ENCODE assay signal across 1 cellular context in the genomic region with DNA sequence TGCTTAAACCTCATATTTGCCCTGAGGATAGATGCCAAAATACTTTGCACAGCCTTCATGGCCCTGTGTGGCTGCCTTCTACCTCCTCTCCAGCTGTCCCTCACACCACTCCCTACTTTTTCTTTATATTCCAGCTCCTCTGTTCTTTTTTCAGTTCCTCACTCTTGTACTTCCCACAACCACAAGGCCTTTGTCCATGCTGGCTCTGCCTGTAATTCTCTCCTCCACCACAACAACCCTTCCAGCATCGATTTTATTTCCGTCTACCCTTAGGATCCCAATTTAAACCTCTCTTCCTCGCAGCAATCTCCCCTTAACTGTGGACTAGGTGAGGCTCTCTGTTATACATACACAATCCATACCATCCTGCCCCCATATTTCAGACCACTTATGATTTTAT.
TF ChIP-seq lines count a peak whose summit lies in the region.

No MANE protein-coding gene starts in this region.

TF ChIP-seq in GM23338, 12 proteins besides CTCF, POLR2A, EP300 and RAD21 (continued from another document):
- TF ChIP-seq, protein P1, sequence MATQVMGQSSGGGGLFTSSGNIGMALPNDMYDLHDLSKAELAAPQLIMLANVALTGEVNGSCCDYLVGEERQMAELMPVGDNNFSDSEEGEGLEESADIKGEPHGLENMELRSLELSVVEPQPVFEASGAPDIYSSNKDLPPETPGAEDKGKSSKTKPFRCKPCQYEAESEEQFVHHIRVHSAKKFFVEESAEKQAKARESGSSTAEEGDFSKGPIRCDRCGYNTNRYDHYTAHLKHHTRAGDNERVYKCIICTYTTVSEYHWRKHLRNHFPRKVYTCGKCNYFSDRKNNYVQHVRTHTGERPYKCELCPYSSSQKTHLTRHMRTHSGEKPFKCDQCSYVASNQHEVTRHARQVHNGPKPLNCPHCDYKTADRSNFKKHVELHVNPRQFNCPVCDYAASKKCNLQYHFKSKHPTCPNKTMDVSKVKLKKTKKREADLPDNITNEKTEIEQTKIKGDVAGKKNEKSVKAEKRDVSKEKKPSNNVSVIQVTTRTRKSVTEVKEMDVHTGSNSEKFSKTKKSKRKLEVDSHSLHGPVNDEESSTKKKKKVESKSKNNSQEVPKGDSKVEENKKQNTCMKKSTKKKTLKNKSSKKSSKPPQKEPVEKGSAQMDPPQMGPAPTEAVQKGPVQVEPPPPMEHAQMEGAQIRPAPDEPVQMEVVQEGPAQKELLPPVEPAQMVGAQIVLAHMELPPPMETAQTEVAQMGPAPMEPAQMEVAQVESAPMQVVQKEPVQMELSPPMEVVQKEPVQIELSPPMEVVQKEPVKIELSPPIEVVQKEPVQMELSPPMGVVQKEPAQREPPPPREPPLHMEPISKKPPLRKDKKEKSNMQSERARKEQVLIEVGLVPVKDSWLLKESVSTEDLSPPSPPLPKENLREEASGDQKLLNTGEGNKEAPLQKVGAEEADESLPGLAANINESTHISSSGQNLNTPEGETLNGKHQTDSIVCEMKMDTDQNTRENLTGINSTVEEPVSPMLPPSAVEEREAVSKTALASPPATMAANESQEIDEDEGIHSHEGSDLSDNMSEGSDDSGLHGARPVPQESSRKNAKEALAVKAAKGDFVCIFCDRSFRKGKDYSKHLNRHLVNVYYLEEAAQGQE (IDR thresholded peaks at IDR 0.05; ENCODE audit: unreplicated experiment), result no peak
- no peak for TF ChIP-seq EZH2phosphoT487 (IDR thresholded peaks at IDR 0.05; ENCODE audit: unreplicated experiment)
- TF ChIP-seq POLR2AphosphoS5 (IDR thresholded peaks at IDR 0.05; ENCODE audit: low read depth), result no peak
- no peak for TF ChIP-seq EZH2 (IDR thresholded peaks at IDR 0.05; ENCODE audit: low read depth, unreplicated experiment)
- TF ChIP-seq JUNB (IDR thresholded peaks at IDR 0.05; ENCODE audit: unreplicated experiment), result no peak
- TF ChIP-seq, protein P2, sequence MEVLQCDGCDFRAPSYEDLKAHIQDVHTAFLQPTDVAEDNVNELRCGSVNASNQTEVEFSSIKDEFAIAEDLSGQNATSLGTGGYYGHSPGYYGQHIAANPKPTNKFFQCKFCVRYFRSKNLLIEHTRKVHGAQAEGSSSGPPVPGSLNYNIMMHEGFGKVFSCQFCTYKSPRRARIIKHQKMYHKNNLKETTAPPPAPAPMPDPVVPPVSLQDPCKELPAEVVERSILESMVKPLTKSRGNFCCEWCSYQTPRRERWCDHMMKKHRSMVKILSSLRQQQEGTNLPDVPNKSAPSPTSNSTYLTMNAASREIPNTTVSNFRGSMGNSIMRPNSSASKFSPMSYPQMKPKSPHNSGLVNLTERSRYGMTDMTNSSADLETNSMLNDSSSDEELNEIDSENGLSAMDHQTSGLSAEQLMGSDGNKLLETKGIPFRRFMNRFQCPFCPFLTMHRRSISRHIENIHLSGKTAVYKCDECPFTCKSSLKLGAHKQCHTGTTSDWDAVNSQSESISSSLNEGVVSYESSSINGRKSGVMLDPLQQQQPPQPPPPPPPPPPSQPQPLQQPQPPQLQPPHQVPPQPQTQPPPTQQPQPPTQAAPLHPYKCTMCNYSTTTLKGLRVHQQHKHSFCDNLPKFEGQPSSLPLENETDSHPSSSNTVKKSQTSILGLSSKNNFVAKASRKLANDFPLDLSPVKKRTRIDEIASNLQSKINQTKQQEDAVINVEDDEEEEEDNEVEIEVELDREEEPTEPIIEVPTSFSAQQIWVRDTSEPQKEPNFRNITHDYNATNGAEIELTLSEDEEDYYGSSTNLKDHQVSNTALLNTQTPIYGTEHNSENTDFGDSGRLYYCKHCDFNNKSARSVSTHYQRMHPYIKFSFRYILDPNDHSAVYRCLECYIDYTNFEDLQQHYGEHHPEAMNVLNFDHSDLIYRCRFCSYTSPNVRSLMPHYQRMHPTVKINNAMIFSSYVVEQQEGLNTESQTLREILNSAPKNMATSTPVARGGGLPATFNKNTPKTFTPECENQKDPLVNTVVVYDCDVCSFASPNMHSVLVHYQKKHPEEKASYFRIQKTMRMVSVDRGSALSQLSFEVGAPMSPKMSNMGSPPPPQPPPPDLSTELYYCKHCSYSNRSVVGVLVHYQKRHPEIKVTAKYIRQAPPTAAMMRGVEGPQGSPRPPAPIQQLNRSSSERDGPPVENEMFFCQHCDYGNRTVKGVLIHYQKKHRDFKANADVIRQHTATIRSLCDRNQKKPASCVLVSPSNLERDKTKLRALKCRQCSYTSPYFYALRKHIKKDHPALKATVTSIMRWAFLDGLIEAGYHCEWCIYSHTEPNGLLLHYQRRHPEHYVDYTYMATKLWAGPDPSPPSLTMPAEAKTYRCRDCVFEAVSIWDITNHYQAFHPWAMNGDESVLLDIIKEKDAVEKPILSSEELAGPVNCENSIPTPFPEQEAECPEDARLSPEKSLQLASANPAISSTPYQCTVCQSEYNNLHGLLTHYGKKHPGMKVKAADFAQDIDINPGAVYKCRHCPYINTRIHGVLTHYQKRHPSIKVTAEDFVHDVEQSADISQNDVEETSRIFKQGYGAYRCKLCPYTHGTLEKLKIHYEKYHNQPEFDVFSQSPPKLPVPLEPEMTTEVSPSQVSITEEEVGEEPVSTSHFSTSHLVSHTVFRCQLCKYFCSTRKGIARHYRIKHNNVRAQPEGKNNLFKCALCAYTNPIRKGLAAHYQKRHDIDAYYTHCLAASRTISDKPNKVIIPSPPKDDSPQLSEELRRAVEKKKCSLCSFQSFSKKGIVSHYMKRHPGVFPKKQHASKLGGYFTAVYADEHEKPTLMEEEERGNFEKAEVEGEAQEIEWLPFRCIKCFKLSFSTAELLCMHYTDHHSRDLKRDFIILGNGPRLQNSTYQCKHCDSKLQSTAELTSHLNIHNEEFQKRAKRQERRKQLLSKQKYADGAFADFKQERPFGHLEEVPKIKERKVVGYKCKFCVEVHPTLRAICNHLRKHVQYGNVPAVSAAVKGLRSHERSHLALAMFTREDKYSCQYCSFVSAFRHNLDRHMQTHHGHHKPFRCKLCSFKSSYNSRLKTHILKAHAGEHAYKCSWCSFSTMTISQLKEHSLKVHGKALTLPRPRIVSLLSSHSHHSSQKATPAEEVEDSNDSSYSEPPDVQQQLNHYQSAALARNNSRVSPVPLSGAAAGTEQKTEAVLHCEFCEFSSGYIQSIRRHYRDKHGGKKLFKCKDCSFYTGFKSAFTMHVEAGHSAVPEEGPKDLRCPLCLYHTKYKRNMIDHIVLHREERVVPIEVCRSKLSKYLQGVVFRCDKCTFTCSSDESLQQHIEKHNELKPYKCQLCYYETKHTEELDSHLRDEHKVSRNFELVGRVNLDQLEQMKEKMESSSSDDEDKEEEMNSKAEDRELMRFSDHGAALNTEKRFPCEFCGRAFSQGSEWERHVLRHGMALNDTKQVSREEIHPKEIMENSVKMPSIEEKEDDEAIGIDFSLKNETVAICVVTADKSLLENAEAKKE (CRISPR knock-in tag; IDR thresholded peaks at IDR 0.05), result no peak
